14 cellular contexts compared by ENCODE assay signal in genomic region chr4:157804986-157805385, GRCh38.
DNase-seq lines count a peak whose midpoint lies in the region; ATAC-seq, FAIRE-seq and TF ChIP-seq lines count a peak whose summit lies in the region.
"Had no signal": no experiment of that assay in that cellular context is flagged by ENCODE, and none has a peak within 500 bp of the region (broad histone marks: within the 10 kb centered on the region; RNA-seq: fewer than 3 reads in every experiment).

No MANE protein-coding gene starts in this region.

- dilution Hi-C loops in keratinocyte (cut with MboI; ENCODE audit: extremely low pct_ligation_motif_present, low sequenced_read_pairs): no loop called here

- H3K27me3 ChIP-seq in keratinocyte (ENCODE audit: control insufficient read depth, extremely low read depth, insufficient read depth, low read length) (no peaks in the 10 kb centered on the region), esophagus squamous epithelium (no peaks in the 10 kb centered on the region)
- H3K27me3 ChIP-seq: BLaER1, upper lobe of left lung had no signal

- H3K4me3 ChIP-seq in keratinocyte (ENCODE audit: control insufficient read depth in 2 of 3, extremely low read depth in 1 of 3, insufficient read depth in 2 of 3, low read depth in 1 of 3, low read length in 3 of 3) (no peak overlapping the region), esophagus squamous epithelium (no peak overlapping the region)
- H3K4me3 ChIP-seq: BLaER1, upper lobe of left lung had no signal

- H3K9ac ChIP-seq in keratinocyte (ENCODE audit: control insufficient read depth, extremely low read depth, insufficient read depth, low read length): no peak overlapping the region
- H3K9ac ChIP-seq: BLaER1 had no signal

- peak; percentile 64 for TF ChIP-seq CTCF in 22Rv1 (IDR thresholded peaks at IDR 0.05)
- peak; percentile 8 to 40 (median 19) for TF ChIP-seq CTCF in keratinocyte (optimal IDR thresholded peaks at IDR 0.05 in 1 of 3, IDR thresholded peaks at IDR 0.05 in 1 of 3, conservative IDR thresholded peaks at IDR 0.05 in 1 of 3; ENCODE audit: extremely low read depth in 1 of 3, insufficient read depth in 2 of 3, low read length in 3 of 3)
- peak in 1 of 6 experiments; percentile 3 for TF ChIP-seq CTCF in esophagus squamous epithelium (IDR thresholded peaks at IDR 0.05)

- H3K79me2 ChIP-seq in keratinocyte (ENCODE audit: control insufficient read depth, insufficient read depth, low read length): no peaks in the 10 kb centered on the region

- H3K9me1 ChIP-seq in keratinocyte (ENCODE audit: control insufficient read depth, extremely low read depth, insufficient read depth, low read length): no peaks in the 10 kb centered on the region

- ATAC-seq in HG03571 (IDR thresholded peaks at IDR 0.05; ENCODE audit: unreplicated experiment) (no peak), GM21786 (IDR thresholded peaks at IDR 0.05; ENCODE audit: unreplicated experiment) (no peak)

- FAIRE-seq in keratinocyte (lab: Jason Lieb, UNC): no peak

- no peak overlapping the region for H3K4me2 ChIP-seq in keratinocyte (ENCODE audit: control insufficient read depth, extremely low read depth, insufficient read depth, low read depth, low read length)
- H3K4me2 ChIP-seq: BLaER1 had no signal

- H3K9me3 ChIP-seq in keratinocyte (ENCODE audit: control insufficient read depth, low read depth, low read length): no peaks in the 10 kb centered on the region
- no peaks in the 10 kb centered on the region for H3K9me3 ChIP-seq in esophagus squamous epithelium
- H3K9me3 ChIP-seq: BLaER1, upper lobe of left lung had no signal

- TF ChIP-seq POLR2A in esophagus squamous epithelium (IDR thresholded peaks at IDR 0.05): no peak

- DNase-seq in LHCN-M2 (ENCODE audit: low read depth) (peak; percentile 1), astrocyte of the hippocampus (ENCODE audit: low read depth, low spot score) (peak; percentile 27), keratinocyte (ENCODE audit: low read depth, low spot score) (no peak), HPDE6-E6E7 (ENCODE audit: extremely low spot score) (no peak), esophagus squamous epithelium (lab: John Stamatoyannopoulos, UW) (no peak)
- DNase-seq: activated T-cell treated with anti-CD3 and anti-CD28 coated beads, Interleukin-2, amount 50 U/mL, for 24 hours; Karpas-422; SHP77 treated with DMSO at 0.1 percent for 48 hours; stimulated activated CD4-positive, alpha-beta T cell treated with anti-CD3 and anti-CD28 coated beads, Interleukin-2, amount 100 ng/mL, for 24 hours; upper lobe of left lung had no signal

- H4K20me1 ChIP-seq in keratinocyte (ENCODE audit: control insufficient read depth, extremely low read depth, insufficient read depth, low read length): no peaks in the 10 kb centered on the region
- H4K20me1 ChIP-seq: BLaER1 had no signal

- no peaks in the 10 kb centered on the region for H3K4me1 ChIP-seq in keratinocyte (ENCODE audit: control insufficient read depth, extremely low read depth, insufficient read depth, low read length)
- no peaks in the 10 kb centered on the region for H3K4me1 ChIP-seq in esophagus squamous epithelium
- H3K4me1 ChIP-seq: BLaER1, upper lobe of left lung had no signal

- intact Hi-C loops in esophagus squamous epithelium (cut with DNase I): no loop called here

- H3K27ac ChIP-seq in 22Rv1 (no peak overlapping the region), keratinocyte (ENCODE audit: control insufficient read depth, insufficient read depth, low read length) (no peak overlapping the region), esophagus squamous epithelium (no peak overlapping the region)
- H3K27ac ChIP-seq: BLaER1, upper lobe of left lung had no signal

- no peaks in the 10 kb centered on the region for H3K36me3 ChIP-seq in keratinocyte (ENCODE audit: control insufficient read depth in 2 of 2, extremely low read depth in 1 of 2, insufficient read depth in 2 of 2, low read length in 2 of 2)
- no peaks in the 10 kb centered on the region for H3K36me3 ChIP-seq in esophagus squamous epithelium
- H3K36me3 ChIP-seq: BLaER1, upper lobe of left lung had no signal

- no peak overlapping the region for H2AFZ ChIP-seq in keratinocyte (ENCODE audit: control insufficient read depth, low read length)

Comparison
In these comparisons a context has a peak if more than half of its experiments do, and no peak if none do; other contexts are left out.
1. DNase-seq: peak in LHCN-M2 (single experiment) and astrocyte of the hippocampus (single experiment); none in keratinocyte (single experiment), HPDE6-E6E7 (single experiment) and esophagus squamous epithelium (single experiment).